ENCODE assay signal across 8 cellular contexts in the genomic region with DNA sequence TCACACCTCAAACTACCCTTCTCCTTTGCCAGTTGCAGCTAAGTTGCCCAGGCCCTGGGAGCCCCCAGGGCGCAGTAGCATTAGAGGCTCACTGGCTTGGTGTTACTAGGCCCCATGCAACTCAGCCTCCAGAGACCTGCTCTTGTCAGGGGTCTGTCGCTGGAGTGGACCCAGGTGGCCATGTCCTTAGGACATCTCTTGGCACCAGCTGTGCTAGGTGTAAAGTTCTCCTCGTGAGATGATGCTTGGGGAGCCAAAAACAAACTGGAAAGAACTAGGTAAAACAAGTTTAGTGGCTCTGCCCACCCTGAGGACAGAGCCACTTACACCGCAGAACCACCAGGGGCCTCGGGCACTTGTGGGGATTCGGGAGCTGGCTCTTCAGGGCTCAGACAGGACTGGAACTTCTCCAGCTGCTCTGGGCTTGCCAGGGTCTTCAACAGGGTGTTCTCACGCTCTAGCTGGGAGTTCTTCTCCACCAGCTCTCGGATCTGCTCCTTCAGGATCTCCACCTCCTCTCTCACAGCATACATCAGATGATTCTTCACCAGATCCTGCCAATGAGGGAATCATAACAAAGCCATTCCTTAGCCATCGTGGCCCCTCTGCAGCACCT.
DNase-seq lines count a peak whose midpoint lies in the region; ATAC-seq, FAIRE-seq and TF ChIP-seq lines count a peak whose summit lies in the region.

No MANE protein-coding gene starts in this region.

- BruUV-seq in HepG2 (replicated peaks; lab: Mats Ljungman, UMichigan), result no TSS peak

- TF ChIP-seq CTCF in astrocyte (IDR thresholded peaks at IDR 0.05; ENCODE audit: insufficient read depth, low read depth, low read length) (no peak), HepG2 (CRISPR knock-in tag; IDR thresholded peaks at IDR 0.05) (no peak), testis (IDR thresholded peaks at IDR 0.05) (no peak)

- no peak for TF ChIP-seq RAD21 in HepG2 (CRISPR knock-in tag; IDR thresholded peaks at IDR 0.05)

- H2AFZ ChIP-seq in astrocyte (ENCODE audit: low read depth, low read length) (no peak overlapping the region), HepG2 (ENCODE audit: low read length) (no peak overlapping the region)

- no peaks in the 10 kb centered on the region for H3K27me3 Mint-ChIP-seq in astrocyte (ENCODE audit: low read depth, unreplicated experiment)

- POLR2A ChIA-PET in HepG2 (lab: Yijun Ruan, JAX), result no interaction called here

- H3K4me1 ChIP-seq in astrocyte (ENCODE audit: insufficient read depth, low read length), result peaks cover 30% of the 10 kb centered on the region
- peaks cover 26% of the 10 kb centered on the region for H3K4me1 ChIP-seq in HepG2 (ENCODE audit: insufficient read depth, low read length)
- H3K4me1 ChIP-seq in testis, result peaks cover 15% of the 10 kb centered on the region

- peaks cover 3% of the 10 kb centered on the region for H3K36me3 Mint-ChIP-seq in astrocyte (ENCODE audit: low read depth, unreplicated experiment)

- FAIRE-seq in astrocyte (lab: Jason Lieb, UNC) (peak; percentile 59), HepG2 (lab: Jason Lieb, UNC) (no peak)

- no peaks in the 10 kb centered on the region for H3K27me3 ChIP-seq in astrocyte (ENCODE audit: insufficient read depth, low read length)
- peaks cover 0 to 6% of the 10 kb centered on the region in 2 experiments; a peak in 1 of 5 replicates for H3K27me3 ChIP-seq in HepG2 (ENCODE audit: control insufficient read depth in 1 of 2, insufficient read depth in 2 of 2, low read length in 2 of 2)
- no peaks in the 10 kb centered on the region for H3K27me3 ChIP-seq in testis

- TF ChIP-seq POLR2A in HepG2 (IDR thresholded peaks at IDR 0.05; ENCODE audit: insufficient read depth in 1 of 2, low read depth in 2 of 2, low read length in 2 of 2) (no peak), testis (IDR thresholded peaks at IDR 0.05) (no peak)

- H3K27ac ChIP-seq in astrocyte (ENCODE audit: low read depth, low read length) (no peak overlapping the region), HepG2 (ENCODE audit: extremely low read length, insufficient read depth, low read length) (no peak overlapping the region), testis (peak overlapping the region; percentile 86 to 88)

- no peaks in the 10 kb centered on the region for H3K9me3 Mint-ChIP-seq in astrocyte (ENCODE audit: unreplicated experiment)

- H3K4me2 ChIP-seq in astrocyte (ENCODE audit: low read length), result peak overlapping the region; percentile 92
- H3K4me2 ChIP-seq in HepG2 (ENCODE audit: low read depth, low read length), result no peak overlapping the region

- H3K4me3 Mint-ChIP-seq in astrocyte (ENCODE audit: unreplicated experiment), result no peak overlapping the region

- CTCF ChIA-PET in HepG2 (lab: Yijun Ruan, JAX; ENCODE audit: low intra/inter-chr PET ratio, low total read pairs), result no interaction called here

- no peak for TF ChIP-seq EP300 in HepG2 (IDR thresholded peaks at IDR 0.05; ENCODE audit: low read depth in 2 of 2, low read length in 2 of 2)
- TF ChIP-seq EP300 in HepG2 (CRISPR knock-in tag; IDR thresholded peaks at IDR 0.05; ENCODE audit: borderline replicate concordance), result no peak

- H3K9ac ChIP-seq in astrocyte (ENCODE audit: low read length) (no peak overlapping the region), HepG2 (ENCODE audit: insufficient read depth, low read depth, low read length) (no peak overlapping the region)

- DNase-seq in activated CD4-positive, alpha-beta T cell treated with anti-CD3 and anti-CD28 coated beads for 48 hours, result peak; percentile 9
- no peak for DNase-seq in activated CD4-positive, alpha-beta T cell treated with anti-CD3 and anti-CD28 coated beads, Interleukin-2, amount 50 U/mL, for 4 hours
- DNase-seq in astrocyte (ENCODE audit: low read depth) (no peak), HepG2 (ENCODE audit: low spot score) (no peak), testis (no peak), NCI-H2227 (lab: John Stamatoyannopoulos, UW; ENCODE audit: unreplicated experiment) (no peak), HK-2 (ENCODE audit: unreplicated experiment) (no peak)

- intact Hi-C loops in HepG2 (cut with micrococcal nuclease; ENCODE audit: unreplicated experiment) (no loop called here), testis (cut with DNase I; ENCODE audit: low total_unique reads) (loop anchor here (10.0 kb wide), 1 partner anchor 60 kb away; a partner anchor contains a TSS)

- no peaks in the 10 kb centered on the region for H3K9me3 ChIP-seq in astrocyte (ENCODE audit: insufficient read depth, low read depth, low read length)
- H3K9me3 ChIP-seq in HepG2 (ENCODE audit: low read length), result no peaks in the 10 kb centered on the region
- H3K9me3 ChIP-seq in testis, result no peaks in the 10 kb centered on the region

- no peak overlapping the region for H3K27ac Mint-ChIP-seq in astrocyte (ENCODE audit: unreplicated experiment)

- peaks cover 10% of the 10 kb centered on the region for H4K20me1 ChIP-seq in astrocyte (ENCODE audit: insufficient read depth, low read length)
- H4K20me1 ChIP-seq in HepG2 (ENCODE audit: insufficient read depth, low read length), result no peaks in the 10 kb centered on the region

- in situ Hi-C loops in HepG2 (cut with HindIII; ENCODE audit: extremely low pct_ligation_motif_present, low pct_unique_long_range_greater_than_20kb), result no loop called here

- H3K4me1 Mint-ChIP-seq in astrocyte (ENCODE audit: low read depth, unreplicated experiment), result peaks cover 33% of the 10 kb centered on the region

- ATAC-seq in HepG2, result peak; percentile 51
- ATAC-seq in GM18909 (IDR thresholded peaks at IDR 0.05; ENCODE audit: poor library complexity, unreplicated experiment), result no peak

- no peak overlapping the region for H3K4me3 ChIP-seq in astrocyte (ENCODE audit: insufficient read depth, low read depth, low read length)
- H3K4me3 ChIP-seq in HepG2 (replicated peaks in 1 of 3; ENCODE audit: insufficient read depth in 1 of 3, low read depth in 2 of 3, low read length in 3 of 3), result no peak overlapping the region
- peak overlapping the region; percentile 66 to 82 for H3K4me3 ChIP-seq in testis

- H3K36me3 ChIP-seq in astrocyte (ENCODE audit: insufficient read depth, low read length) (peaks cover 5% of the 10 kb centered on the region), HepG2 (replicated peaks in 1 of 2; ENCODE audit: control insufficient read depth in 1 of 2, insufficient read depth in 2 of 2, low read length in 2 of 2) (no peaks in the 10 kb centered on the region), testis (ENCODE audit: low read depth, missing control alignments) (no peaks in the 10 kb centered on the region)

- peaks cover 18% of the 10 kb centered on the region for H3K79me2 ChIP-seq in astrocyte (ENCODE audit: insufficient read depth, low read length)
- H3K79me2 ChIP-seq in HepG2 (ENCODE audit: insufficient read depth, low read length), result no peaks in the 10 kb centered on the region

- WGBS in HepG2 (ENCODE audit: low lambda C conversion rate), result 86% methylated on average over 1 of the region's 9 CpGs
- WGBS in testis, 2 donors, result 89 to 90% methylated on average over 4 to 9 of the region's 9 CpGs

TF ChIP-seq in HepG2, 621 proteins besides CTCF, POLR2A, EP300 and RAD21:
- TF ChIP-seq NFYC (CRISPR knock-in tag; IDR thresholded peaks at IDR 0.05) (no peak), NR1H2 (CRISPR knock-in tag; IDR thresholded peaks at IDR 0.05; ENCODE audit: borderline replicate concordance, low read depth) (no peak)
- TF ChIP-seq, protein P1, sequence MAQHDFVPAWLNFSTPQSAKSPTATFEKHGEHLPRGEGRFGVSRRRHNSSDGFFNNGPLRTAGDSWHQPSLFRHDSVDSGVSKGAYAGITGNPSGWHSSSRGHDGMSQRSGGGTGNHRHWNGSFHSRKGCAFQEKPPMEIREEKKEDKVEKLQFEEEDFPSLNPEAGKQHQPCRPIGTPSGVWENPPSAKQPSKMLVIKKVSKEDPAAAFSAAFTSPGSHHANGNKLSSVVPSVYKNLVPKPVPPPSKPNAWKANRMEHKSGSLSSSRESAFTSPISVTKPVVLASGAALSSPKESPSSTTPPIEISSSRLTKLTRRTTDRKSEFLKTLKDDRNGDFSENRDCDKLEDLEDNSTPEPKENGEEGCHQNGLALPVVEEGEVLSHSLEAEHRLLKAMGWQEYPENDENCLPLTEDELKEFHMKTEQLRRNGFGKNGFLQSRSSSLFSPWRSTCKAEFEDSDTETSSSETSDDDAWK (CRISPR knock-in tag; IDR thresholded peaks at IDR 0.05), result no peak
- TF ChIP-seq, protein P2, sequence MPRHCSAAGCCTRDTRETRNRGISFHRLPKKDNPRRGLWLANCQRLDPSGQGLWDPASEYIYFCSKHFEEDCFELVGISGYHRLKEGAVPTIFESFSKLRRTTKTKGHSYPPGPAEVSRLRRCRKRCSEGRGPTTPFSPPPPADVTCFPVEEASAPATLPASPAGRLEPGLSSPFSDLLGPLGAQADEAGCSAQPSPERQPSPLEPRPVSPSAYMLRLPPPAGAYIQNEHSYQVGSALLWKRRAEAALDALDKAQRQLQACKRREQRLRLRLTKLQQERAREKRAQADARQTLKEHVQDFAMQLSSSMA (CRISPR knock-in tag; IDR thresholded peaks at IDR 0.05), result no peak

Comparison
In these comparisons a context has a peak if more than half of its experiments do, and no peak if none do; other contexts are left out.
1. H3K27ac ChIP-seq: peak in testis (2 of 2); none in astrocyte (single experiment) and HepG2 (single experiment).
2. H3K4me3 ChIP-seq: peak in testis (2 of 2); none in astrocyte (single experiment) and HepG2 (0 of 3).